Comparison of ENCODE assay signal across 20 cellular contexts in the genomic region with DNA sequence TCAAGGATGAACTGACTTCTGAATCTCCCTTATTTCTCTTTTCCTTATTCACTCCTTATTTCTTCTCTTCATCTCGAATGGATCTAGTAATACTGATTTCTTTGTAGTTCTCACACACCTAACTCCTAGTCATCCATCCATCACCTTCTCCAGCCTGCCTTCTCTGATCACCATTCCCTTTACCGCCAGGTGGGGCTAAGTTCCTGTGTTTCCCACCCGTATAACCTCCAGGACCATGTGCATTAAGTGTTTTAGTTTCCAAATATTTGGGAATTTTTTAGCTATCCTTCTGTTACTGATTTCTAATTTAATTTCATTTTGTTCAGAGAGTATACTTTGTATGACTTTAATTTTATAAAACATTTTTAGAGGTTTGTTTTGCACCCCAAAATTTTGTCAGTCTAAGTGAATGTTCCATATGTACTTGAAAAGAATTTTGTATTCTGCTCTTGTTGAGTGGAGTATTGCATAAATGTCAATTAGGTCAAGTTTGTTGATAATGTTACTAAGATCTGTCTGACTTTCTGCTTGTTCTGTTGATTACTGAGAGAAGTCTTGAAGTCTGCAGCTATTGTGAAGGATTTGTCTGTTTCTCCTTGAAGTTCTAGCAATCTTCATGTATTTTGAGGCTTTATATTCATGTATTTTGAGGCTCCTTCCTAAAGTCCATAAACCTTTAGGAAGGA. TPM values are rescaled to one million over a fixed set of nuclear protein-coding genes. Genes with fewer than 3 reads are reported as not detected.
DNase-seq lines count a peak whose midpoint lies in the region; ATAC-seq, FAIRE-seq and TF ChIP-seq lines count a peak whose summit lies in the region.
"Had no signal": no experiment of that assay in that cellular context is flagged by ENCODE, and none has a peak within 500 bp of the region (broad histone marks: within the 10 kb centered on the region; RNA-seq: fewer than 3 reads in every experiment).

No MANE protein-coding gene starts in this region.

- POLR2A ChIA-PET in CD4-positive, alpha-beta T cell (lab: Charles Lee): interaction anchor here (0.6 to 1.1 kb wide), 2 partner anchors 8 to 22 kb away, joined by 3 read pairs; no protein-coding TSS in a partner anchor
- POLR2A ChIA-PET in K562 (lab: Yijun Ruan, JAX): interaction anchor here (0.6 to 1.0 kb wide), 2 partner anchors 10 to 399 kb away, joined by 3 read pairs; no protein-coding TSS in a partner anchor

- FAIRE-seq in K562 (lab: Jason Lieb, UNC) (peak; percentile 61), kidney (lab: Jason Lieb, UNC) (no peak)

- peaks cover 94% of the 10 kb centered on the region for H3K79me2 ChIP-seq in K562 (ENCODE audit: control insufficient read depth, insufficient read depth, low read length)
- H3K79me2 ChIP-seq in mammary epithelial cell (ENCODE audit: insufficient read depth, low read length): peaks cover 97% of the 10 kb centered on the region

- peaks cover 1% of the 10 kb centered on the region; the same call in 1 of the 3 replicates for H3K36me3 ChIP-seq in K562 (ENCODE audit: control insufficient read depth, insufficient read depth, low read length)
- H3K36me3 ChIP-seq in kidney (ENCODE audit: control insufficient read depth in 1 of 2, insufficient read depth in 2 of 2, low read length in 2 of 2): no peaks in the 10 kb centered on the region
- H3K36me3 ChIP-seq in mammary epithelial cell (ENCODE audit: insufficient read depth, low read length): no peaks in the 10 kb centered on the region

- H3K4me2 ChIP-seq in K562 (ENCODE audit: insufficient read depth, low read length): no peak overlapping the region
- H3K4me2 ChIP-seq in mammary epithelial cell (ENCODE audit: insufficient read depth, low read depth, low read length): no peak overlapping the region
- H3K4me2 ChIP-seq: KMS-11 had no signal

- 17% methylated on average over 3 of the region's 3 CpGs for WGBS in K562 (ENCODE audit: insufficient coverage, low coverage, missing lambda C conversion rate)
- 64% methylated on average over 3 of the region's 3 CpGs for WGBS in mammary epithelial cell (ENCODE audit: low coverage, missing lambda C conversion rate)

- H3K9me3 ChIP-seq in CD4-positive, alpha-beta T cell (ENCODE audit: control insufficient read depth, low read length): no peaks in the 10 kb centered on the region
- no peaks in the 10 kb centered on the region for H3K9me3 ChIP-seq in K562 (replicated peaks; ENCODE audit: control insufficient read depth, insufficient read depth, low read depth, low read length)
- H3K9me3 ChIP-seq in kidney (ENCODE audit: control insufficient read depth in 1 of 2, low read length in 2 of 2): no peaks in the 10 kb centered on the region
- H3K9me3 ChIP-seq in mammary epithelial cell (replicated peaks; ENCODE audit: insufficient read depth, low read length): no peaks in the 10 kb centered on the region

- H3K4me1 Mint-ChIP-seq in CD4-positive, alpha-beta T cell (ENCODE audit: low read depth): peaks cover 91% of the 10 kb centered on the region

- H3K27ac ChIP-seq in CD4-positive, alpha-beta T cell (ENCODE audit: low read depth, low read length): no peak overlapping the region
- H3K27ac ChIP-seq in K562 (ENCODE audit: extremely low read depth, low read depth, low read length) (no peak overlapping the region), kidney (ENCODE audit: low read depth in 2 of 2, low read length in 2 of 2) (no peak overlapping the region), mammary epithelial cell (ENCODE audit: insufficient read depth, low read depth, low read length) (no peak overlapping the region)
- H3K27ac ChIP-seq: epithelial cell of prostate, KMS-11 had no signal

- no peak for TF ChIP-seq POLR2A in K562 (conservative IDR thresholded peaks at IDR 0.05)

- H3K4me1 ChIP-seq in K562 (replicated peaks in 1 of 2; ENCODE audit: control insufficient read depth in 2 of 2, insufficient read depth in 2 of 2, low read length in 2 of 2): peaks cover 0 to 11% of the 10 kb centered on the region in 2 experiments; a peak in 2 of 5 replicates
- H3K4me1 ChIP-seq in kidney (ENCODE audit: control insufficient read depth in 1 of 2, insufficient read depth in 1 of 2, low read depth in 1 of 2, low read length in 2 of 2): peaks cover 4 to 7% of the 10 kb centered on the region in 2 donors
- H3K4me1 ChIP-seq in mammary epithelial cell (ENCODE audit: insufficient read depth, low read length): peaks cover 15% of the 10 kb centered on the region

- TF ChIP-seq RAD21 in K562 (CRISPR knock-in tag; conservative IDR thresholded peaks at IDR 0.05 in 1 of 2, IDR thresholded peaks at IDR 0.05 in 1 of 2): peak; percentile 35 to 81; a peak in 2 of 4 replicates

- H3K27me3 ChIP-seq in CD4-positive, alpha-beta T cell (ENCODE audit: control insufficient read depth, insufficient read depth, low read length): no peaks in the 10 kb centered on the region
- H3K27me3 ChIP-seq in K562 (ENCODE audit: control insufficient read depth in 2 of 2, insufficient read depth in 2 of 2, low read length in 2 of 2): no peaks in the 10 kb centered on the region
- no peaks in the 10 kb centered on the region for H3K27me3 ChIP-seq in mammary epithelial cell (ENCODE audit: insufficient read depth, low read length)

- no peak for DNase-seq in CD4-positive, alpha-beta T cell
- DNase-seq in HFF-Myc (ENCODE audit: extremely low read depth, low read depth): no peak
- DNase-seq in K562 (ENCODE audit: extremely low read depth in 1 of 4, low spot score in 3 of 4): peak; percentile 21 to 66 (median 32)
- peak; percentile 0 for DNase-seq in mucosa of gallbladder (ENCODE audit: low spot score)
- no peak for DNase-seq in putamen (ENCODE audit: low spot score)
- DNase-seq in kidney: no peak
- no peak for DNase-seq in mammary epithelial cell
- DNase-seq: activated naive CD4-positive, alpha-beta T cell treated with Interleukin-2 at 50 U/mL for 16 hours; AML-193; left cardiac atrium; NCI-H1436 treated with DMSO at 0.1 percent for 48 hours; NCI-H526; right cardiac atrium; stimulated activated CD4-positive, alpha-beta T cell treated with anti-CD3 and anti-CD28 coated beads, Interleukin-4, amount 100 ng/mL, for 24 hours had no signal

- BruUV-seq in K562 (replicated peaks; lab: Mats Ljungman, UMichigan) (no TSS peak), mammary epithelial cell (replicated peaks; lab: Mats Ljungman, UMichigan) (no TSS peak)

- peaks cover 14% of the 10 kb centered on the region for H3K36me3 Mint-ChIP-seq in CD4-positive, alpha-beta T cell (ENCODE audit: low read depth)

- in situ Hi-C loops in K562 (cut with MboI): no loop called here
- in situ Hi-C loops in mammary epithelial cell (cut with MboI; ENCODE audit: low sequenced_read_pairs in 2 of 2): no loop called here

- intact Hi-C loops in CD4-positive, alpha-beta T cell (cut with DNase I, micrococcal nuclease): no loop called here
- intact Hi-C loops in K562 (cut with micrococcal nuclease) (loop anchor here (5.0 to 10.0 kb wide), 2 partner anchors 138 to 181 kb away; no protein-coding TSS in a partner anchor), kidney (cut with DNase I) (no loop called here), mammary epithelial cell (cut with micrococcal nuclease) (no loop called here)

- H3K9ac ChIP-seq in K562 (ENCODE audit: insufficient read depth in 1 of 2, low read depth in 2 of 2, low read length in 2 of 2): no peak overlapping the region
- no peak overlapping the region for H3K9ac ChIP-seq in kidney (ENCODE audit: low read length in 2 of 2)
- H3K9ac ChIP-seq in mammary epithelial cell (ENCODE audit: insufficient read depth, low read length): no peak overlapping the region
- H3K9ac ChIP-seq: KMS-11 had no signal

- TF ChIP-seq CTCF in CD4-positive, alpha-beta T cell (IDR thresholded peaks at IDR 0.05): no peak
- TF ChIP-seq CTCF in HFF-Myc (IDR thresholded peaks at IDR 0.05; ENCODE audit: low read depth, low read length, missing control alignments) (peak; percentile 6), K562 (IDR thresholded peaks at IDR 0.05 in 2 of 3, conservative IDR thresholded peaks at IDR 0.05 in 1 of 3; ENCODE audit: insufficient read depth in 2 of 3, low read depth in 1 of 3, low read length in 3 of 3) (peak; percentile 58 to 76 (median 66)), kidney (IDR thresholded peaks at IDR 0.05; ENCODE audit: borderline replicate concordance, extremely low read depth, insufficient read depth) (no peak), mammary epithelial cell (conservative IDR thresholded peaks at IDR 0.05 in 1 of 2, IDR thresholded peaks at IDR 0.05 in 1 of 2; ENCODE audit: extremely low read depth in 1 of 2, insufficient read depth in 1 of 2, low read depth in 1 of 2, low read length in 2 of 2) (no peak)

- no peaks in the 10 kb centered on the region for H3K9me1 ChIP-seq in K562 (ENCODE audit: control insufficient read depth, insufficient read depth, low read length)

- dilution Hi-C loops in mammary epithelial cell (cut with HindIII; ENCODE audit: low sequenced_read_pairs): no loop called here

- peak overlapping the region; percentile 9 for H3K27ac Mint-ChIP-seq in CD4-positive, alpha-beta T cell
- H3K27ac Mint-ChIP-seq: activated CD8-positive, alpha-beta T cell treated with anti-CD3 and anti-CD28 coated beads, Interleukin-2, amount 10 ng/mL, durations not matched to agents 7 days and 5 days had no signal

- H4K20me1 ChIP-seq in K562 (replicated peaks; ENCODE audit: control insufficient read depth, insufficient read depth, low read length) (peaks cover 7% of the 10 kb centered on the region), mammary epithelial cell (ENCODE audit: insufficient read depth, low read length) (no peaks in the 10 kb centered on the region)

- no peak overlapping the region for H2AFZ ChIP-seq in K562 (ENCODE audit: low read depth, low read length)
- no peak overlapping the region for H2AFZ ChIP-seq in mammary epithelial cell (ENCODE audit: low read depth, low read length)

- H3K27me3 Mint-ChIP-seq in CD4-positive, alpha-beta T cell: no peaks in the 10 kb centered on the region
- H3K27me3 Mint-ChIP-seq: stimulated activated memory B cell treated with anti-CD40 and anti-IgM and Interleukin-4, amounts not matched to agents 10 μg/mL and 1 μg/mL and 100 μg/mL, for 72 hours had no signal

- H3K4me3 Mint-ChIP-seq in CD4-positive, alpha-beta T cell: no peak overlapping the region
- H3K4me3 Mint-ChIP-seq: activated CD8-positive, alpha-beta T cell treated with anti-CD3 and anti-CD28 coated beads, Interleukin-2, amount 10 ng/mL, durations not matched to agents 7 days and 5 days; stimulated activated memory B cell treated with anti-CD40 and anti-IgM and Interleukin-4, amounts not matched to agents 10 μg/mL and 1 μg/mL and 100 μg/mL, for 72 hours had no signal

- no peak for TF ChIP-seq EP300 in K562 (IDR thresholded peaks at IDR 0.05; ENCODE audit: low read length)

- CTCF ChIA-PET in CD4-positive, alpha-beta T cell (lab: Charles Lee): no interaction called here
- CTCF ChIA-PET in K562 (lab: Yijun Ruan, JAX; ENCODE audit: low intra/inter-chr PET ratio): interaction anchor here (0.9 to 1.3 kb wide), 2 partner anchors 29 to 628 kb away, joined by 3 read pairs; no protein-coding TSS in a partner anchor
- CTCF ChIA-PET in mammary epithelial cell (lab: Charles Lee; ENCODE audit: low non-redundant PET): no interaction called here

- no peak for ATAC-seq in CD4-positive, alpha-beta T cell (ENCODE audit: poor library complexity)
- peak; percentile 82 for ATAC-seq in K562
- no peak for ATAC-seq in HG02973 (IDR thresholded peaks at IDR 0.05; ENCODE audit: unreplicated experiment)
- ATAC-seq: activated CD8-positive, alpha-beta T cell treated with anti-CD3 and anti-CD28 coated beads, Interleukin-2, amount 10 ng/mL, durations not matched to agents 7 days and 5 days; left cardiac atrium; right cardiac atrium; Right ventricle myocardium inferior; stimulated activated memory B cell treated with anti-CD40 and anti-IgM and Interleukin-4, amounts not matched to agents 10 μg/mL and 1 μg/mL and 100 μg/mL, for 72 hours had no signal

- H3K9me3 Mint-ChIP-seq in CD4-positive, alpha-beta T cell: no peaks in the 10 kb centered on the region

- H3K4me3 ChIP-seq in HFF-Myc (replicated peaks; ENCODE audit: low read depth, low read length) (no peak overlapping the region), K562 (no peak overlapping the region), kidney (ENCODE audit: low read length in 2 of 2) (no peak overlapping the region), mammary epithelial cell (replicated peaks in 1 of 3; ENCODE audit: insufficient read depth in 1 of 3, low read depth in 2 of 3, low read length in 3 of 3) (no peak overlapping the region)

RNA-seq across cellular contexts. Expression of a gene that starts 8.8 kb away (rescaled TPM):
- 100 to 1,000 TPM; 117 to 125 TPM for total RNA-seq in CD4-positive, alpha-beta T cell
- total RNA-seq in K562 (2011; cell fraction: chromatin; rRNA removed; ENCODE audit: low replicate concordance): 100 and 315 TPM in 2 replicates
- total RNA-seq in K562 (2011; cell fraction: nucleolus; rRNA removed): 41.5 and 54.1 TPM in 2 replicates
- total RNA-seq in K562 (2011; cell fraction: nucleoplasm; rRNA removed): 81.4 and 104 TPM in 2 replicates
- 21.8 and 26.7 TPM in 2 replicates for total RNA-seq in K562 (2014; rRNA removed)
- 37.8 TPM in 2 replicates for total RNA-seq in K562 (2014; rRNA removed; fragmentation: Illumina TruSeq; extraction: Trizol)
- 41.6 and 43.7 TPM in 2 replicates for total RNA-seq in K562 (2015; rRNA removed; fragmentation: Illumina TruSeq; extraction: Trizol)
- 42.1 and 52.1 TPM in 2 replicates for total RNA-seq in K562 (2021)
- polyA plus RNA-seq in K562 (2011; rRNA removed): 26.9 and 34.7 TPM in 2 replicates
- polyA plus RNA-seq in K562 (2011; cell fraction: cytosol; rRNA removed): 20.2 and 24.6 TPM in 2 replicates
- 46.2 and 52.3 TPM in 2 replicates for polyA plus RNA-seq in K562 (2011; cell fraction: nucleus; rRNA removed)
- polyA plus RNA-seq in K562 (2012): 35.9 and 38.8 TPM in 2 replicates
- 39.4 and 45.7 TPM in 2 replicates for polyA plus RNA-seq in K562 (2014; fragmentation: Illumina TruSeq; extraction: Trizol)
- 10 to 100 TPM; 12.5 to 25.3 TPM for polyA plus RNA-seq in K562 (2014; fragmentation: Nextera tagmentation; extraction: Ambion mirVana)
- polyA plus RNA-seq in K562 (2014; rRNA removed): 16.6 and 20.5 TPM in 2 replicates
- polyA minus RNA-seq in K562 (2011; rRNA and poly(A)+ RNA removed): 112 and 118 TPM in 2 replicates
- polyA minus RNA-seq in K562 (2011; cell fraction: cytosol; rRNA and poly(A)+ RNA removed): 36.4 and 37.0 TPM in 2 replicates
- 30.4 and 53.4 TPM in 2 replicates for polyA minus RNA-seq in K562 (2011; cell fraction: nucleus; rRNA and poly(A)+ RNA removed)
- total RNA-seq in mucosa of gallbladder: 107 TPM
- total RNA-seq in kidney: 103 TPM
- 14.6 TPM for polyA plus RNA-seq in kidney (ENCODE audit: insufficient read depth, low read depth, low replicate concordance)
- total RNA-seq in mammary epithelial cell: 10 to 100 TPM; 54.1 to 54.3 TPM
- 45.4 TPM for polyA plus RNA-seq in mammary epithelial cell
- polyA minus RNA-seq in mammary epithelial cell: 81.5 TPM

Comparison
In these comparisons a context has a peak if more than half of its experiments do, and no peak if none do; other contexts are left out.
1. DNase-seq: peak in K562 (4 of 4) and mucosa of gallbladder (single experiment); none in CD4-positive, alpha-beta T cell (0 of 10), HFF-Myc (single experiment), putamen (single experiment), kidney (single experiment) and mammary epithelial cell (single experiment).
2. CTCF ChIP-seq: peak in HFF-Myc (single experiment) and K562 (3 of 3); none in CD4-positive, alpha-beta T cell (single experiment), kidney (single experiment) and mammary epithelial cell (0 of 2).